ENCODE assay signal across 27 cellular contexts in the genomic region with DNA sequence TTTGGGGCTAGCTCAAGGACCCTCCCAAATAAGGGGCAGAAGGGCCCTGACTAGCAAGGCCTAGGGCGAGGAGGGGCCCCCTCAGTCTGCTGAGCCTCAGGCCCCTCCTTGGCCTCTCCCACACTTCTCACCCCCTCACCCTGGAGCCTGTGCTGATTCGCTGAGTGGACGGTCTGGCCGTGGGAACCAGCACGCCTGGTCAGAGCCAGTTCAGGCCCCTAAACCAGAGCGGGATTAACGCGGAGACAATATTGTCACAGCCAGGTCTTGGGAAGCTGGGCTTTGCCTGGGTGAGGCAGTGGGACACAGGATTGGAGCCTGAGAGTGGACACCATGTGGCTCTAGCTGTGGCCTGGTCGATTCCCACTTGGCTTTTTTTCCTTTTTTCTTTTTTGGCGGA. TPM values are rescaled to one million over a fixed set of nuclear protein-coding genes. Genes with fewer than 3 reads are reported as not detected.
"Had no signal": no experiment of that assay in that cellular context is flagged by ENCODE, and none has a peak within 500 bp of the region (broad histone marks: within the 10 kb centered on the region; RNA-seq: fewer than 3 reads in every experiment).

No MANE protein-coding gene starts in this region.

- FAIRE-seq: bronchial epithelial cell, K562 had no signal

- DNase-seq: activated CD4-positive, alpha-beta memory T cell treated with anti-CD3 and anti-CD28 coated beads, Interleukin-2, amount 10 ng/mL, durations not matched to agents 7 days and 5 days; activated CD4-positive, alpha-beta T cell treated with anti-CD3 and anti-CD28 coated beads for 36 hours; activated CD4-positive, alpha-beta T cell treated with anti-CD3 and anti-CD28 coated beads, Interleukin-2, amount 50 U/mL, for 1 hour; activated gamma-delta T cell treated with Interleukin-2 at 50 U/mL for 16 hours; activated naive CD4-positive, alpha-beta T cell treated with anti-CD3 and anti-CD28 coated beads, Interleukin-2, amount 10 ng/mL, durations not matched to agents 7 days and 5 days; activated naive CD8-positive, alpha-beta T cell treated with anti-CD3 and anti-CD28 coated beads for 36 hours; activated T-cell treated with anti-CD3 and anti-CD28 coated beads, Interleukin-2, amount 50 U/mL, for 72 hours; central memory CD4-positive, alpha-beta T cell; Karpas-422; MM.1S; NCI-H1105; NCI-H1436; NCI-H1694 treated with DMSO at 0.1 percent for 48 hours; NCI-H2029 treated with DMSO at 0.1 percent for 48 hours; NCI-H345; NCI-H510A; NCI-H69; NK-92 treated with Interleukin-12 subunit alpha and Interleukin-12 subunit beta, amount 100 ng/mL, for 24 hours; T-cell; T-helper 2 cell; T1000; WERI-Rb-1 had no signal

- H3K4me3 ChIP-seq: K562, SK-N-MC had no signal

- H3K27ac ChIP-seq: SK-N-MC, WERI-Rb-1 had no signal

- H3K36me3 ChIP-seq: WERI-Rb-1 had no signal

RNA-seq across cellular contexts. Expression of a gene that starts 4.8 kb away (rescaled TPM):
- total RNA-seq: activated CD4-positive, alpha-beta memory T cell treated with anti-CD3 and anti-CD28 coated beads, Interleukin-2, amount 10 ng/mL, durations not matched to agents 7 days and 5 days; activated CD8-positive, alpha-beta memory T cell treated with anti-CD3 and anti-CD28 coated beads for 36 hours; activated naive CD8-positive, alpha-beta T cell treated with anti-CD3 and anti-CD28 coated beads for 36 hours; activated T-cell treated with anti-CD3 and anti-CD28 coated beads, Interleukin-2, amount 50 U/mL, for 72 hours; activated T-helper 2 cell treated with anti-CD3 and anti-CD28 coated beads, Interferon-gamma antibody, Interleukin-2, Interleukin-4, amounts not matched to agents 10 μg/mL and 5 μg/mL and 100 μg/mL, durations not matched to agents 14 hours and 24 hours and 36 hours had no signal

RNA-seq across cellular contexts. Expression of a gene that starts 11.5 kb away (rescaled TPM):
- total RNA-seq: activated CD4-positive, alpha-beta memory T cell treated with anti-CD3 and anti-CD28 coated beads, Interleukin-2, amount 10 ng/mL, durations not matched to agents 7 days and 5 days; activated CD4-positive, alpha-beta T cell treated with anti-CD3 and anti-CD28 coated beads for 36 hours; activated CD8-positive, alpha-beta memory T cell treated with anti-CD3 and anti-CD28 coated beads for 36 hours; activated naive CD8-positive, alpha-beta T cell treated with anti-CD3 and anti-CD28 coated beads for 36 hours; activated T-helper 2 cell treated with anti-CD3 and anti-CD28 coated beads, Interferon-gamma antibody, Interleukin-2, Interleukin-4, amounts not matched to agents 10 μg/mL and 5 μg/mL and 100 μg/mL, durations not matched to agents 14 hours and 24 hours and 36 hours; bronchial epithelial cell; K562; T-cell had no signal
- polyA plus RNA-seq: K562 had no signal
